In genomic region chr12:13099066-13099909, GRCh38 we compare ENCODE assay signal across 2 cellular contexts.
TF ChIP-seq lines count a peak whose summit lies in the region.

No MANE protein-coding gene starts in this region.

TF ChIP-seq in HEK293, 187 proteins besides CTCF, POLR2A, EP300 and RAD21 (continued from another document):
- TF ChIP-seq ZNF664 (tag by site-specific recombination; IDR thresholded peaks at IDR 0.05) = no peak
- TF ChIP-seq AEBP2 (tag by site-specific recombination; IDR thresholded peaks at IDR 0.05; ENCODE audit: borderline replicate concordance) = no peak
- no peak for TF ChIP-seq ZNF138 (tag by site-specific recombination; IDR thresholded peaks at IDR 0.05; ENCODE audit: borderline replicate concordance)
- no peak for TF ChIP-seq ZNF548 (tag by site-specific recombination; IDR thresholded peaks at IDR 0.05)
- TF ChIP-seq, protein P1, sequence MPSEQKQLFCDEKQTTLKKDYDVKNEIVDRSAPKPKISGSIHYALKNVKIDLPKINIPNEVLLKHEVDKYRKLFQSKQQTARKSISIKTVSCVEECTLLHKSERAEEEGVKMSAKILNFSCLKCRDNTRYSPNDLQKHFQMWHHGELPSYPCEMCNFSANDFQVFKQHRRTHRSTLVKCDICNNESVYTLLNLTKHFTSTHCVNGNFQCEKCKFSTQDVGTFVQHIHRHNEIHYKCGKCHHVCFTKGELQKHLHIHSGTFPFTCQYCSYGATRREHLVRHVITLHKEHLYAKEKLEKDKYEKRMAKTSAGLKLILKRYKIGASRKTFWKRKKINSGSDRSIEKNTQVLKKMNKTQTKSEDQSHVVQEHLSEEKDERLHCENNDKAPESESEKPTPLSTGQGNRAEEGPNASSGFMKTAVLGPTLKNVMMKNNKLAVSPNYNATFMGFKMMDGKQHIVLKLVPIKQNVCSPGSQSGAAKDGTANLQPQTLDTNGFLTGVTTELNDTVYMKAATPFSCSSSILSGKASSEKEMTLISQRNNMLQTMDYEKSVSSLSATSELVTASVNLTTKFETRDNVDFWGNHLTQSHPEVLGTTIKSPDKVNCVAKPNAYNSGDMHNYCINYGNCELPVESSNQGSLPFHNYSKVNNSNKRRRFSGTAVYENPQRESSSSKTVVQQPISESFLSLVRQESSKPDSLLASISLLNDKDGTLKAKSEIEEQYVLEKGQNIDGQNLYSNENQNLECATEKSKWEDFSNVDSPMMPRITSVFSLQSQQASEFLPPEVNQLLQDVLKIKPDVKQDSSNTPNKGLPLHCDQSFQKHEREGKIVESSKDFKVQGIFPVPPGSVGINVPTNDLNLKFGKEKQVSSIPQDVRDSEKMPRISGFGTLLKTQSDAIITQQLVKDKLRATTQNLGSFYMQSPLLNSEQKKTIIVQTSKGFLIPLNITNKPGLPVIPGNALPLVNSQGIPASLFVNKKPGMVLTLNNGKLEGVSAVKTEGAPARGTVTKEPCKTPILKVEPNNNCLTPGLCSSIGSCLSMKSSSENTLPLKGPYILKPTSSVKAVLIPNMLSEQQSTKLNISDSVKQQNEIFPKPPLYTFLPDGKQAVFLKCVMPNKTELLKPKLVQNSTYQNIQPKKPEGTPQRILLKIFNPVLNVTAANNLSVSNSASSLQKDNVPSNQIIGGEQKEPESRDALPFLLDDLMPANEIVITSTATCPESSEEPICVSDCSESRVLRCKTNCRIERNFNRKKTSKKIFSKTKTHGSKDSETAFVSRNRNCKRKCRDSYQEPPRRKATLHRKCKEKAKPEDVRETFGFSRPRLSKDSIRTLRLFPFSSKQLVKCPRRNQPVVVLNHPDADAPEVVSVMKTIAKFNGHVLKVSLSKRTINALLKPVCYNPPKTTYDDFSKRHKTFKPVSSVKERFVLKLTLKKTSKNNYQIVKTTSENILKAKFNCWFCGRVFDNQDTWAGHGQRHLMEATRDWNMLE (tag by site-specific recombination; conservative IDR thresholded peaks at IDR 0.05; ENCODE audit: low read depth) = no peak
- no peak for TF ChIP-seq SCRT2 (tag by site-specific recombination; IDR thresholded peaks at IDR 0.05)
- no peak for TF ChIP-seq ZNF324 (tag by site-specific recombination; IDR thresholded peaks at IDR 0.05)
- TF ChIP-seq ZNF184 (tag by site-specific recombination; IDR thresholded peaks at IDR 0.05) = no peak

TF ChIP-seq in WTC11, 78 proteins besides CTCF, POLR2A, EP300 and RAD21 (continued from another document):
- TF ChIP-seq, protein P2, sequence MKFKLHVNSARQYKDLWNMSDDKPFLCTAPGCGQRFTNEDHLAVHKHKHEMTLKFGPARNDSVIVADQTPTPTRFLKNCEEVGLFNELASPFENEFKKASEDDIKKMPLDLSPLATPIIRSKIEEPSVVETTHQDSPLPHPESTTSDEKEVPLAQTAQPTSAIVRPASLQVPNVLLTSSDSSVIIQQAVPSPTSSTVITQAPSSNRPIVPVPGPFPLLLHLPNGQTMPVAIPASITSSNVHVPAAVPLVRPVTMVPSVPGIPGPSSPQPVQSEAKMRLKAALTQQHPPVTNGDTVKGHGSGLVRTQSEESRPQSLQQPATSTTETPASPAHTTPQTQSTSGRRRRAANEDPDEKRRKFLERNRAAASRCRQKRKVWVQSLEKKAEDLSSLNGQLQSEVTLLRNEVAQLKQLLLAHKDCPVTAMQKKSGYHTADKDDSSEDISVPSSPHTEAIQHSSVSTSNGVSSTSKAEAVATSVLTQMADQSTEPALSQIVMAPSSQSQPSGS (CRISPR knock-in tag; IDR thresholded peaks at IDR 0.05; ENCODE audit: borderline replicate concordance, low read depth) = no peak
- TF ChIP-seq, protein P3, sequence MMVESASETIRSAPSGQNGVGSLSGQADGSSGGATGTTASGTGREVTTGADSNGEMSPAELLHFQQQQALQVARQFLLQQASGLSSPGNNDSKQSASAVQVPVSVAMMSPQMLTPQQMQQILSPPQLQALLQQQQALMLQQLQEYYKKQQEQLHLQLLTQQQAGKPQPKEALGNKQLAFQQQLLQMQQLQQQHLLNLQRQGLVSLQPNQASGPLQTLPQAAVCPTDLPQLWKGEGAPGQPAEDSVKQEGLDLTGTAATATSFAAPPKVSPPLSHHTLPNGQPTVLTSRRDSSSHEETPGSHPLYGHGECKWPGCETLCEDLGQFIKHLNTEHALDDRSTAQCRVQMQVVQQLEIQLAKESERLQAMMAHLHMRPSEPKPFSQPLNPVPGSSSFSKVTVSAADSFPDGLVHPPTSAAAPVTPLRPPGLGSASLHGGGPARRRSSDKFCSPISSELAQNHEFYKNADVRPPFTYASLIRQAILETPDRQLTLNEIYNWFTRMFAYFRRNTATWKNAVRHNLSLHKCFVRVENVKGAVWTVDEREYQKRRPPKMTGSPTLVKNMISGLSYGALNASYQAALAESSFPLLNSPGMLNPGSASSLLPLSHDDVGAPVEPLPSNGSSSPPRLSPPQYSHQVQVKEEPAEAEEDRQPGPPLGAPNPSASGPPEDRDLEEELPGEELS (CRISPR knock-in tag; IDR thresholded peaks at IDR 0.05) = no peak
